In the genomic region with DNA sequence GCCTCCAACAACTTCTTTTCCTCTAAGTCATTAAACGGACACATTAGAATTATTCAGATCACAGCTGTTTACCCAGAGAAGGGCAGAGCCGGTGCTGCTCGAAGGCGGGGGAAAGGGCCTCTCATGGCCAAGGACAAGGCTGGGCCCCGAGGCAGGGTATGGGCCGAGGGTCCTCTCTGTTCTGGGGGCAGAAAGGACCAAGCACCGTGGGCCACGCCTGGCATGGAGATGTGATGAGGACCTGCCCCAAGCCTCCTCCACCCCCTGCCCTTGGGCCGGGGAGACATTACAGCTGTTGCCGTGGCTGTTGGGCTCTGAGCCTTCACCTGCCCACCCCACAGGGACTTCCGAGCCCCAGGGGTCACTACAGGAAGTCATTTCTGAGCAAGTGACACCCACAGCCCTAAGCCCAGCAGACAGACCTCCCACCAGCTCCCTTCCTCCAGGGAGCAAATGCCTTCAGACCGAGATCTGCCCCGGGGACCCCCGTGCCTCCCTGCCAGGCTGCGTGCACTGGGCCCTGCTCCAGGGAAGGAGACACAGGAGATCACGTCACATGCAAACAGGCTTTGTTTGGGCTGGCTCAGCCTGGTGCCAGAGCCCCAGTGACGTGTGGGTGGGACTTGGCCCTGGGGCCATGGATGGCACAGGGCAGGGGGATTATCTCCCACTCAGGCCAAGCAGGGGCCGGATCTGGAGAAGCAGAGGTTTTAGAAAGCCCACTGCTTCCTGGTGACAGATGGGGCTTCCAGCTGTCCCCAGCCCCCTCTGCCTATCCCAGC, we compare ENCODE assay signal across 1 cellular context.
TF ChIP-seq lines count a peak whose summit lies in the region.

No MANE protein-coding gene starts in this region.

TF ChIP-seq in GM23338, 12 proteins besides CTCF, POLR2A, EP300 and RAD21 (continued from another document):
- TF ChIP-seq ZNF114 (CRISPR knock-in tag; IDR thresholded peaks at IDR 0.05) (no peak), POLR2AphosphoS5 (IDR thresholded peaks at IDR 0.05; ENCODE audit: low read depth) (no peak), STAT1 (IDR thresholded peaks at IDR 0.05; ENCODE audit: unreplicated experiment) (no peak), ZNF331 (CRISPR knock-in tag; IDR thresholded peaks at IDR 0.05; ENCODE audit: low read depth) (no peak), JUNB (IDR thresholded peaks at IDR 0.05; ENCODE audit: unreplicated experiment) (no peak), ZNF462 (CRISPR knock-in tag; IDR thresholded peaks at IDR 0.05) (no peak), CREB1 (CRISPR knock-in tag; IDR thresholded peaks at IDR 0.05; ENCODE audit: low read depth) (no peak)
TF ChIP-seq in GM23338: peak in this region for 0.
